In genomic region chr14:39033371-39033770, GRCh38 we compare ENCODE assay signal across 1 cellular context.
TF ChIP-seq lines count a peak whose summit lies in the region.

No MANE protein-coding gene starts in this region.

TF ChIP-seq in HepG2, 621 proteins besides CTCF, POLR2A, EP300 and RAD21 (continued from another document):
- TF ChIP-seq HNF1B (CRISPR knock-in tag; IDR thresholded peaks at IDR 0.05) (no peak), ZNF354B (CRISPR knock-in tag; IDR thresholded peaks at IDR 0.05) (no peak), GRHL1 (CRISPR knock-in tag; conservative IDR thresholded peaks at IDR 0.05) (no peak), ZNF800 (CRISPR knock-in tag; IDR thresholded peaks at IDR 0.05) (peak; percentile 14; the same call in 1 of the 2 replicates)
